In the genomic region with DNA sequence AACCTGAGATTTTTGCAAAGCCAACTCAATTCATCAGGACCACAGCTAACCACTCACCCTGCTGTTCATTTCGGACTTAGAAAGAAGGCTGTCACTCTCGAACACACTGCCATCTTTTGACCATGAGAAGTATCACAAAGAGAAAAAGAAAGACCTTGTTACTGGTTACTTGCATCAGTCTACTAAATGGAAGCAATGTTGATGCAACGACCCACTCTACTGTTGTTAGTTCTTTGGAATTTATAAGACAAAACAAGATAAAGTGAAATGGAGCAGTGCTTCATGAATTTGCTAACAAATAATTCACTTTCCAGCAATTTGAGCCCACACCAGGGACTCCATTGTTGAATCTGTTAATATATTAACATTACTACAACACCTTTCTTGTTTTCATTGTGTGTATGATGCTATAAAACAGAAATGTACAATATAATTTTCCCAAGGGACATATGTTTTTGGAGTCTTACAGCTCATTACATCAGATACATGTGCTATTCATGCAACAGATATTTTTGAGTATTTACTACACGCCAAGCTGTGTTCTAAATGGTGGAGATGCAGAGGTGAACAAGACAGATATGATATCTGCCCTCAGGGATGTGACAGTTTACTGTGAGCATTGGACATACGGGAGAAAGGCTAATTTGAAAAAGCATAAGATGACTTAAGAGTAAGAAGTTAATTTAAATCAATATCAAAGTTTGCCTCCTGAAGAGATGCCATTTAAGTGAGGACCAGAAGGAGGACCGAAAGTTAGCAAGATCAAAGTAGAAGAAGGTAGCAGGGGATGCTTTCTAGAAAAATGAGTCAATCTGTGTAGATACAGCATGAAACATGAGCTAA, we compare ENCODE assay signal across 8 cellular contexts.
A peak's percentile ranks its signal among the peaks of the same experiment; 100 is the strongest.
DNase-seq lines count a peak whose midpoint lies in the region; ATAC-seq and TF ChIP-seq lines count a peak whose summit lies in the region.

No MANE protein-coding gene starts in this region.

- H3K4me3 ChIP-seq in body of pancreas (no peak overlapping the region), thyroid gland (replicated peaks in 1 of 3) (no peak overlapping the region)

- H3K9me3 Mint-ChIP-seq in CD4-positive, alpha-beta T cell, result no peaks in the 10 kb centered on the region
- H3K9me3 Mint-ChIP-seq in activated naive CD4-positive, alpha-beta T cell treated with anti-CD3 and anti-CD28 coated beads, Interleukin-2, amount 10 ng/mL, durations not matched to agents 7 days and 5 days, result no peaks in the 10 kb centered on the region

- no peaks in the 10 kb centered on the region for H3K4me1 ChIP-seq in body of pancreas
- H3K4me1 ChIP-seq in thyroid gland, result no peaks in the 10 kb centered on the region

- ATAC-seq in CD4-positive, alpha-beta T cell (ENCODE audit: poor library complexity), result no peak
- ATAC-seq in GM18520 (IDR thresholded peaks at IDR 0.05; ENCODE audit: unreplicated experiment), result peak; percentile 73
- peak; percentile 82 for ATAC-seq in HG03025 (IDR thresholded peaks at IDR 0.05; ENCODE audit: low FRiP score, unreplicated experiment)
- ATAC-seq in body of pancreas, result no peak

- H3K9me3 ChIP-seq in CD4-positive, alpha-beta T cell (ENCODE audit: control insufficient read depth, low read length), result no peaks in the 10 kb centered on the region
- H3K9me3 ChIP-seq in body of pancreas, result no peaks in the 10 kb centered on the region
- H3K9me3 ChIP-seq in thyroid gland, result no peaks in the 10 kb centered on the region

- POLR2A ChIA-PET in CD4-positive, alpha-beta T cell (lab: Charles Lee), result interaction anchor here (0.7 kb wide), 2 partner anchors 84 to 100 kb away, joined by 3 to 4 read pairs; no protein-coding TSS in a partner anchor

- CTCF ChIA-PET in CD4-positive, alpha-beta T cell (lab: Charles Lee), result interaction anchor here (0.7 to 1.5 kb wide), 6 partner anchors 10 to 162 kb away, joined by 3 to 11 read pairs (median 3); no protein-coding TSS in a partner anchor
- CTCF ChIA-PET in activated naive CD4-positive, alpha-beta T cell treated with anti-CD3 and anti-CD28 coated beads, Interleukin-2, amount 10 ng/mL, durations not matched to agents 7 days and 5 days (lab: Charles Lee), result interaction anchor here (0.6 to 4.5 kb wide), 13 partner anchors 9 to 214 kb away, joined by 3 to 42 read pairs (median 4); no protein-coding TSS in a partner anchor

- DNase-seq in CD4-positive, alpha-beta T cell, result peak in 1 of 10 experiments; percentile 4
- peak; percentile 71 for DNase-seq in NCI-H446 treated with DMSO at 0.1 percent for 48 hours (lab: John Stamatoyannopoulos, UW)
- peak in 1 of 4 donors; percentile 18 for DNase-seq in body of pancreas
- peak; percentile 60 for DNase-seq in inferior parietal cortex (ENCODE audit: extremely low spot score)
- peak in 1 of 2 donors; percentile 2 for DNase-seq in thyroid gland
- DNase-seq in activated naive CD4-positive, alpha-beta T cell treated with anti-CD3 and anti-CD28 coated beads, Interleukin-2, amount 10 ng/mL, durations not matched to agents 7 days and 5 days, result no peak

- peaks cover 14% of the 10 kb centered on the region for H3K27me3 Mint-ChIP-seq in CD4-positive, alpha-beta T cell
- H3K27me3 Mint-ChIP-seq in activated naive CD4-positive, alpha-beta T cell treated with anti-CD3 and anti-CD28 coated beads, Interleukin-2, amount 10 ng/mL, durations not matched to agents 7 days and 5 days, result peaks cover under 1% of the 10 kb centered on the region

- no peaks in the 10 kb centered on the region for H3K27me3 ChIP-seq in CD4-positive, alpha-beta T cell (ENCODE audit: control insufficient read depth, insufficient read depth, low read length)
- H3K27me3 ChIP-seq in body of pancreas, result no peaks in the 10 kb centered on the region
- no peaks in the 10 kb centered on the region for H3K27me3 ChIP-seq in thyroid gland

- intact Hi-C loops in CD4-positive, alpha-beta T cell (cut with DNase I, micrococcal nuclease), result loop anchor here (1.0 to 10.0 kb wide), 3 partner anchors 155 to 307 kb away; no protein-coding TSS in a partner anchor
- intact Hi-C loops in body of pancreas (cut with DNase I), result no loop called here
- intact Hi-C loops in thyroid gland (cut with DNase I), result loop anchor here (5.0 kb wide), 1 partner anchor 155 kb away; no protein-coding TSS in a partner anchor

- no peak overlapping the region for H3K27ac ChIP-seq in CD4-positive, alpha-beta T cell (ENCODE audit: low read depth, low read length)
- no peak overlapping the region for H3K27ac ChIP-seq in body of pancreas
- H3K27ac ChIP-seq in thyroid gland, result no peak overlapping the region

- no peaks in the 10 kb centered on the region for H3K36me3 Mint-ChIP-seq in CD4-positive, alpha-beta T cell (ENCODE audit: low read depth)
- no peaks in the 10 kb centered on the region for H3K36me3 Mint-ChIP-seq in activated naive CD4-positive, alpha-beta T cell treated with anti-CD3 and anti-CD28 coated beads, Interleukin-2, amount 10 ng/mL, durations not matched to agents 7 days and 5 days

- no peaks in the 10 kb centered on the region for H3K36me3 ChIP-seq in body of pancreas (replicated peaks in 1 of 2; ENCODE audit: insufficient read depth in 1 of 2, low read depth in 2 of 2)
- H3K36me3 ChIP-seq in thyroid gland, result no peaks in the 10 kb centered on the region

- TF ChIP-seq POLR2A in body of pancreas (IDR thresholded peaks at IDR 0.05) (no peak), thyroid gland (IDR thresholded peaks at IDR 0.05) (no peak)

- 33 to 35% methylated on average over 6 of the region's 6 CpGs for whole genome bisulfite sequencing in body of pancreas, 2 donors
- 41 to 44% methylated on average over 6 of the region's 6 CpGs for WGBS in thyroid gland, 2 donors

- H3K4me3 Mint-ChIP-seq in CD4-positive, alpha-beta T cell, result no peak overlapping the region
- H3K4me3 Mint-ChIP-seq in activated naive CD4-positive, alpha-beta T cell treated with anti-CD3 and anti-CD28 coated beads, Interleukin-2, amount 10 ng/mL, durations not matched to agents 7 days and 5 days, result no peak overlapping the region

- H3K4me1 Mint-ChIP-seq in CD4-positive, alpha-beta T cell (ENCODE audit: low read depth), result no peaks in the 10 kb centered on the region
- no peaks in the 10 kb centered on the region for H3K4me1 Mint-ChIP-seq in activated naive CD4-positive, alpha-beta T cell treated with anti-CD3 and anti-CD28 coated beads, Interleukin-2, amount 10 ng/mL, durations not matched to agents 7 days and 5 days

- peak; percentile 59 for TF ChIP-seq CTCF in CD4-positive, alpha-beta T cell (IDR thresholded peaks at IDR 0.05)
- peak in 4 of 7 experiments; percentile 18 to 55 (median 46) for TF ChIP-seq CTCF in body of pancreas (IDR thresholded peaks at IDR 0.05)
- peak in 5 of 6 experiments; percentile 20 to 71 (median 57) for TF ChIP-seq CTCF in thyroid gland (IDR thresholded peaks at IDR 0.05)

- H3K27ac Mint-ChIP-seq in CD4-positive, alpha-beta T cell, result no peak overlapping the region
- no peak overlapping the region for H3K27ac Mint-ChIP-seq in activated naive CD4-positive, alpha-beta T cell treated with anti-CD3 and anti-CD28 coated beads, Interleukin-2, amount 10 ng/mL, durations not matched to agents 7 days and 5 days

Comparison
In these comparisons a context has a peak if more than half of its experiments do, and no peak if none do; other contexts are left out.
1. ATAC-seq: peak in GM18520 (single experiment) and HG03025 (single experiment); none in CD4-positive, alpha-beta T cell (single experiment) and body of pancreas (single experiment).
2. Peak in every context shown above with its lines, with median percentiles within 50 percentile points of each other: CTCF ChIP-seq.